Comparison of ENCODE assay signal across 1 cellular context in genomic region chr2:64049633-64050220, GRCh38.
TF ChIP-seq lines count a peak whose summit lies in the region.

No MANE protein-coding gene starts in this region.

TF ChIP-seq in HepG2, 621 proteins besides CTCF, POLR2A, EP300 and RAD21 (continued from another document and continues in another):
- TF ChIP-seq TIGD3 (CRISPR knock-in tag; IDR thresholded peaks at IDR 0.05; ENCODE audit: borderline replicate concordance) (no peak), ETV5 (CRISPR knock-in tag; IDR thresholded peaks at IDR 0.05; ENCODE audit: borderline replicate concordance) (peak; percentile 47; the same call in 1 of the 2 replicates), MXD4 (CRISPR knock-in tag; IDR thresholded peaks at IDR 0.05) (no peak), HNF4A (CRISPR knock-in tag; IDR thresholded peaks at IDR 0.05) (0 out of 2 replicates have a peak, but pooled peaks have one; percentile 34), ZC3H4 (CRISPR knock-in tag; IDR thresholded peaks at IDR 0.05; ENCODE audit: borderline replicate concordance) (no peak), ELF3 (CRISPR knock-in tag; IDR thresholded peaks at IDR 0.05) (peak; percentile 79), PHB2 (IDR thresholded peaks at IDR 0.05; ENCODE audit: partially characterized antibody) (no peak), MTF2 (CRISPR knock-in tag; IDR thresholded peaks at IDR 0.05; ENCODE audit: borderline replicate concordance) (no peak), ZZZ3 (CRISPR knock-in tag; IDR thresholded peaks at IDR 0.05; ENCODE audit: borderline replicate concordance) (no peak; the same call in 1 of the 2 replicates), XRCC5 (optimal IDR thresholded peaks at IDR 0.05; ENCODE audit: low read length) (peak; percentile 80), ZBTB40 (IDR thresholded peaks at IDR 0.05) (no peak), ZBTB40 (CRISPR knock-in tag; IDR thresholded peaks at IDR 0.05) (no peak), STAT5B (CRISPR knock-in tag; IDR thresholded peaks at IDR 0.05) (no peak), SOX6 (IDR thresholded peaks at IDR 0.05) (no peak), SOX6 (CRISPR knock-in tag; IDR thresholded peaks at IDR 0.05) (peak; percentile 69), ZNF280D (CRISPR knock-in tag; IDR thresholded peaks at IDR 0.05) (no peak), ZBTB20 (CRISPR knock-in tag; IDR thresholded peaks at IDR 0.05; ENCODE audit: borderline replicate concordance, low read depth) (no peak), TBP (CRISPR knock-in tag; IDR thresholded peaks at IDR 0.05) (no peak), ZNF609 (CRISPR knock-in tag; IDR thresholded peaks at IDR 0.05; ENCODE audit: borderline replicate concordance) (peak; percentile 28; the same call in 1 of the 2 replicates), ZNF547 (CRISPR knock-in tag; IDR thresholded peaks at IDR 0.05) (no peak), ZNF713 (CRISPR knock-in tag; IDR thresholded peaks at IDR 0.05) (0 out of 2 replicates have a peak, but pooled peaks have one; percentile 28), KDM6A (CRISPR knock-in tag; IDR thresholded peaks at IDR 0.05; ENCODE audit: low read depth) (no peak)
- TF ChIP-seq, protein P1, sequence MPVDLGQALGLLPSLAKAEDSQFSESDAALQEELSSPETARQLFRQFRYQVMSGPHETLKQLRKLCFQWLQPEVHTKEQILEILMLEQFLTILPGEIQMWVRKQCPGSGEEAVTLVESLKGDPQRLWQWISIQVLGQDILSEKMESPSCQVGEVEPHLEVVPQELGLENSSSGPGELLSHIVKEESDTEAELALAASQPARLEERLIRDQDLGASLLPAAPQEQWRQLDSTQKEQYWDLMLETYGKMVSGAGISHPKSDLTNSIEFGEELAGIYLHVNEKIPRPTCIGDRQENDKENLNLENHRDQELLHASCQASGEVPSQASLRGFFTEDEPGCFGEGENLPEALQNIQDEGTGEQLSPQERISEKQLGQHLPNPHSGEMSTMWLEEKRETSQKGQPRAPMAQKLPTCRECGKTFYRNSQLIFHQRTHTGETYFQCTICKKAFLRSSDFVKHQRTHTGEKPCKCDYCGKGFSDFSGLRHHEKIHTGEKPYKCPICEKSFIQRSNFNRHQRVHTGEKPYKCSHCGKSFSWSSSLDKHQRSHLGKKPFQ (CRISPR knock-in tag; IDR thresholded peaks at IDR 0.05; ENCODE audit: insufficient replicate concordance) = no peak
- TF ChIP-seq, protein P2, sequence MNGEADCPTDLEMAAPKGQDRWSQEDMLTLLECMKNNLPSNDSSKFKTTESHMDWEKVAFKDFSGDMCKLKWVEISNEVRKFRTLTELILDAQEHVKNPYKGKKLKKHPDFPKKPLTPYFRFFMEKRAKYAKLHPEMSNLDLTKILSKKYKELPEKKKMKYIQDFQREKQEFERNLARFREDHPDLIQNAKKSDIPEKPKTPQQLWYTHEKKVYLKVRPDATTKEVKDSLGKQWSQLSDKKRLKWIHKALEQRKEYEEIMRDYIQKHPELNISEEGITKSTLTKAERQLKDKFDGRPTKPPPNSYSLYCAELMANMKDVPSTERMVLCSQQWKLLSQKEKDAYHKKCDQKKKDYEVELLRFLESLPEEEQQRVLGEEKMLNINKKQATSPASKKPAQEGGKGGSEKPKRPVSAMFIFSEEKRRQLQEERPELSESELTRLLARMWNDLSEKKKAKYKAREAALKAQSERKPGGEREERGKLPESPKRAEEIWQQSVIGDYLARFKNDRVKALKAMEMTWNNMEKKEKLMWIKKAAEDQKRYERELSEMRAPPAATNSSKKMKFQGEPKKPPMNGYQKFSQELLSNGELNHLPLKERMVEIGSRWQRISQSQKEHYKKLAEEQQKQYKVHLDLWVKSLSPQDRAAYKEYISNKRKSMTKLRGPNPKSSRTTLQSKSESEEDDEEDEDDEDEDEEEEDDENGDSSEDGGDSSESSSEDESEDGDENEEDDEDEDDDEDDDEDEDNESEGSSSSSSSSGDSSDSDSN (CRISPR knock-in tag; IDR thresholded peaks at IDR 0.05) = no peak
- TF ChIP-seq, protein P3, sequence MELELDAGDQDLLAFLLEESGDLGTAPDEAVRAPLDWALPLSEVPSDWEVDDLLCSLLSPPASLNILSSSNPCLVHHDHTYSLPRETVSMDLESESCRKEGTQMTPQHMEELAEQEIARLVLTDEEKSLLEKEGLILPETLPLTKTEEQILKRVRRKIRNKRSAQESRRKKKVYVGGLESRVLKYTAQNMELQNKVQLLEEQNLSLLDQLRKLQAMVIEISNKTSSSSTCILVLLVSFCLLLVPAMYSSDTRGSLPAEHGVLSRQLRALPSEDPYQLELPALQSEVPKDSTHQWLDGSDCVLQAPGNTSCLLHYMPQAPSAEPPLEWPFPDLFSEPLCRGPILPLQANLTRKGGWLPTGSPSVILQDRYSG (CRISPR knock-in tag; IDR thresholded peaks at IDR 0.05) = no peak
